In genomic region chr14:106277503-106277902, GRCh38 we compare ENCODE assay signal across 9 cellular contexts.
DNase-seq lines count a peak whose midpoint lies in the region; ATAC-seq and TF ChIP-seq lines count a peak whose summit lies in the region.
"Had no signal": no experiment of that assay in that cellular context is flagged by ENCODE, and none has a peak within 500 bp of the region (broad histone marks: within the 10 kb centered on the region; RNA-seq: fewer than 3 reads in every experiment).

No MANE protein-coding gene starts in this region.

- no peak overlapping the region for H3K4me3 ChIP-seq in spleen
- no peak overlapping the region for H3K4me3 ChIP-seq in gastroesophageal sphincter

- no peaks in the 10 kb centered on the region for H3K9me3 Mint-ChIP-seq in activated T-helper 17 cell treated with anti-CD3 and anti-CD28 coated beads, Interleukin-2, amount 50 U/mL, for 72 hours

- H3K27me3 ChIP-seq in spleen (replicated peaks in 1 of 7) (peaks cover 0 to 25% (median 0%) of the 10 kb centered on the region in 7 donors), gastroesophageal sphincter (peaks cover 20% of the 10 kb centered on the region)

- TF ChIP-seq CTCF in spleen (IDR thresholded peaks at IDR 0.05 in 8 of 11, conservative IDR thresholded peaks at IDR 0.05 in 3 of 11) = peak in 8 of 11 experiments; percentile 11 to 69 (median 59)
- no peak for TF ChIP-seq CTCF in gastroesophageal sphincter (IDR thresholded peaks at IDR 0.05)

- 24 to 40% (median 28%) methylated on average over 3 of the region's 3 CpGs for WGBS in spleen, 5 donors
- WGBS in gastroesophageal sphincter (ENCODE audit: low coverage in 1 of 2), 2 donors = 33 to 47% methylated on average over 1 to 3 of the region's 3 CpGs

- no peak for TF ChIP-seq EP300 in gastroesophageal sphincter (IDR thresholded peaks at IDR 0.05)

- H3K36me3 ChIP-seq in spleen (no peaks in the 10 kb centered on the region), gastroesophageal sphincter (no peaks in the 10 kb centered on the region)

- H3K27ac ChIP-seq in spleen (no peak overlapping the region), gastroesophageal sphincter (no peak overlapping the region)

- TF ChIP-seq POLR2A in spleen (IDR thresholded peaks at IDR 0.05) (no peak), gastroesophageal sphincter (IDR thresholded peaks at IDR 0.05) (no peak)

- no peak overlapping the region for H3K4me3 Mint-ChIP-seq in activated T-helper 17 cell treated with anti-CD3 and anti-CD28 coated beads, Interleukin-2, amount 50 U/mL, for 72 hours

- H3K9me3 ChIP-seq in spleen = no peaks in the 10 kb centered on the region
- H3K9me3 ChIP-seq in gastroesophageal sphincter = no peaks in the 10 kb centered on the region

- no peaks in the 10 kb centered on the region for H3K4me1 Mint-ChIP-seq in activated T-helper 17 cell treated with anti-CD3 and anti-CD28 coated beads, Interleukin-2, amount 50 U/mL, for 72 hours

- peaks cover 22% of the 10 kb centered on the region for H3K27me3 Mint-ChIP-seq in activated T-helper 17 cell treated with anti-CD3 and anti-CD28 coated beads, Interleukin-2, amount 50 U/mL, for 72 hours

- peak; percentile 16 for DNase-seq in NCI-H146 (lab: John Stamatoyannopoulos, UW)
- DNase-seq in NCI-H146 treated with DMSO at 0.1 percent for 48 hours (lab: John Stamatoyannopoulos, UW; ENCODE audit: unreplicated experiment) = no peak
- peak; percentile 27 for DNase-seq in LoVo (ENCODE audit: low spot score)
- no peak for DNase-seq in spleen
- DNase-seq in AG20443 (ENCODE audit: low spot score) = no peak
- DNase-seq in dermis blood vessel endothelial cell = no peak
- DNase-seq: activated CD4-positive, CD25-positive, alpha-beta regulatory T cell treated with anti-CD3 and anti-CD28 coated beads, Interleukin-2, amount 50 U/mL, for 72 hours had no signal

- peaks cover 0 to 17% (median 0%) of the 10 kb centered on the region in 6 donors for H3K4me1 ChIP-seq in spleen
- H3K4me1 ChIP-seq in gastroesophageal sphincter = no peaks in the 10 kb centered on the region

- intact Hi-C loops in spleen (cut with DNase I; ENCODE audit: low total_unique reads) = no loop called here

- ATAC-seq in activated T-helper 17 cell treated with anti-CD3 and anti-CD28 coated beads, Interleukin-2, amount 50 U/mL, for 72 hours (replicated peaks) = peak; percentile 40
- ATAC-seq in gastroesophageal sphincter = no peak

- no peaks in the 10 kb centered on the region for H3K36me3 Mint-ChIP-seq in activated T-helper 17 cell treated with anti-CD3 and anti-CD28 coated beads, Interleukin-2, amount 50 U/mL, for 72 hours (ENCODE audit: low read depth)

- H3K27ac Mint-ChIP-seq in activated T-helper 17 cell treated with anti-CD3 and anti-CD28 coated beads, Interleukin-2, amount 50 U/mL, for 72 hours = no peak overlapping the region

Comparison
In these comparisons a context has a peak if more than half of its experiments do, and no peak if none do; other contexts are left out.
1. DNase-seq: peak in NCI-H146 (single experiment) and LoVo (single experiment); none in NCI-H146 treated with DMSO at 0.1 percent for 48 hours (single experiment), spleen (single experiment), AG20443 (single experiment) and dermis blood vessel endothelial cell (single experiment).
2. CTCF ChIP-seq: peak in spleen (8 of 11); none in gastroesophageal sphincter (0 of 4).